26 cellular contexts compared by ENCODE assay signal in genomic region chr4:99079625-99080295, GRCh38. TPM values are rescaled to one million over a fixed set of nuclear protein-coding genes. Genes with fewer than 3 reads are reported as not detected.
DNase-seq lines count a peak whose midpoint lies in the region; ATAC-seq and TF ChIP-seq lines count a peak whose summit lies in the region.
"Had no signal": no experiment of that assay in that cellular context is flagged by ENCODE, and none has a peak within 500 bp of the region (broad histone marks: within the 10 kb centered on the region; RNA-seq: fewer than 3 reads in every experiment).

No MANE protein-coding gene starts in this region.

- POLR2A ChIA-PET in activated CD4-positive, alpha-beta T cell treated with anti-CD3 and anti-CD28 coated beads, Interleukin-2, amount 10 ng/mL, durations not matched to agents 7 days and 5 days (lab: Charles Lee): no interaction called here
- POLR2A ChIA-PET in MCF 10A (lab: Yijun Ruan, JAX): interaction anchor here (0.6 to 2.3 kb wide), 4 partner anchors 9 to 379 kb away, joined by 3 to 21 read pairs (median 6); partner anchors contain the start of gene ADH5
- POLR2A ChIA-PET in naive thymus-derived CD8-positive, alpha-beta T cell (lab: Charles Lee): interaction anchor here (0.7 kb wide), 1 partner anchor 577 kb away, joined by 3 read pairs; no protein-coding TSS in a partner anchor

- intact Hi-C loops in MCF 10A (cut with micrococcal nuclease) (no loop called here), mammary epithelial cell (cut with micrococcal nuclease) (loop anchor here (10.0 kb wide), 1 partner anchor 735 kb away; the partner anchor contains the start of gene DAPP1), psoas muscle (cut with DNase I) (loop anchor here in 1 of 2 donors (10.0 kb wide), 1 partner anchor 145 kb away; no protein-coding TSS in a partner anchor)

- H3K4me3 ChIP-seq in mammary epithelial cell (replicated peaks in 1 of 3; ENCODE audit: insufficient read depth in 1 of 3, low read depth in 2 of 3, low read length in 3 of 3) (no peak overlapping the region), psoas muscle (no peak overlapping the region)
- H3K4me3 ChIP-seq: GM12878, Peyer's patch had no signal

- H3K9me3 ChIP-seq in mammary epithelial cell (replicated peaks; ENCODE audit: insufficient read depth, low read length) (no peaks in the 10 kb centered on the region), psoas muscle (no peaks in the 10 kb centered on the region)
- H3K9me3 ChIP-seq: Peyer's patch had no signal

- H3K4me1 Mint-ChIP-seq in activated CD4-positive, alpha-beta T cell treated with anti-CD3 and anti-CD28 coated beads, Interleukin-2, amount 10 ng/mL, durations not matched to agents 7 days and 5 days: peaks cover 12% of the 10 kb centered on the region
- H3K4me1 Mint-ChIP-seq in MCF 10A (ENCODE audit: insufficient read depth, unreplicated experiment): no peaks in the 10 kb centered on the region
- H3K4me1 Mint-ChIP-seq in naive thymus-derived CD8-positive, alpha-beta T cell: peaks cover 5 to 21% (median 9%) of the 10 kb centered on the region in 4 donors
- peaks cover 2% of the 10 kb centered on the region for H3K4me1 Mint-ChIP-seq in progenitor cell of endocrine pancreas (ENCODE audit: low read depth)
- H3K4me1 Mint-ChIP-seq: H9 had no signal

- peaks cover 83% of the 10 kb centered on the region for H3K79me2 ChIP-seq in mammary epithelial cell (ENCODE audit: insufficient read depth, low read length)

- dilution Hi-C loops in mammary epithelial cell (cut with HindIII; ENCODE audit: low sequenced_read_pairs): no loop called here

- in situ Hi-C loops in mammary epithelial cell (cut with MboI; ENCODE audit: low sequenced_read_pairs in 2 of 2): no loop called here

- no peaks in the 10 kb centered on the region for H3K27me3 ChIP-seq in mammary epithelial cell (ENCODE audit: insufficient read depth, low read length)
- H3K27me3 ChIP-seq in psoas muscle (ENCODE audit: insufficient read depth in 3 of 3, low read length in 2 of 3): no peaks in the 10 kb centered on the region
- H3K27me3 ChIP-seq: Peyer's patch had no signal

- 94% methylated on average over 5 of the region's 5 CpGs for WGBS in mammary epithelial cell (ENCODE audit: low coverage, missing lambda C conversion rate)
- 71 to 87% (median 75%) methylated on average over 5 of the region's 5 CpGs for WGBS in psoas muscle, 3 donors

- peak overlapping the region; percentile 41 for H3K27ac Mint-ChIP-seq in activated CD4-positive, alpha-beta T cell treated with anti-CD3 and anti-CD28 coated beads, Interleukin-2, amount 10 ng/mL, durations not matched to agents 7 days and 5 days
- H3K27ac Mint-ChIP-seq in MCF 10A (ENCODE audit: low read depth, unreplicated experiment) (peak overlapping the region; percentile 73), progenitor cell of endocrine pancreas (no peak overlapping the region)
- peak overlapping the region in 1 of 10 donors; percentile 27 for H3K27ac Mint-ChIP-seq in naive thymus-derived CD8-positive, alpha-beta T cell

- H3K4me1 ChIP-seq in mammary epithelial cell (ENCODE audit: insufficient read depth, low read length) (no peaks in the 10 kb centered on the region), psoas muscle (no peaks in the 10 kb centered on the region)

- H3K36me3 ChIP-seq in mammary epithelial cell (ENCODE audit: insufficient read depth, low read length): peaks cover 69% of the 10 kb centered on the region
- peaks cover 17 to 100% of the 10 kb centered on the region in 2 donors for H3K36me3 ChIP-seq in psoas muscle (ENCODE audit: insufficient read depth in 1 of 2, low read depth in 1 of 2)

- H3K9me3 Mint-ChIP-seq in activated CD4-positive, alpha-beta T cell treated with anti-CD3 and anti-CD28 coated beads, Interleukin-2, amount 10 ng/mL, durations not matched to agents 7 days and 5 days: no peaks in the 10 kb centered on the region
- H3K9me3 Mint-ChIP-seq in MCF 10A (ENCODE audit: unreplicated experiment): no peaks in the 10 kb centered on the region
- no peaks in the 10 kb centered on the region for H3K9me3 Mint-ChIP-seq in naive thymus-derived CD8-positive, alpha-beta T cell
- no peaks in the 10 kb centered on the region for H3K9me3 Mint-ChIP-seq in progenitor cell of endocrine pancreas (ENCODE audit: low read depth)
- H3K9me3 Mint-ChIP-seq: CD8-positive, alpha-beta T cell; H9; HFFc6 had no signal

- no TSS peak for BruUV-seq in MCF 10A (replicated peaks; lab: Mats Ljungman, UMichigan)
- no TSS peak for BruUV-seq in mammary epithelial cell (replicated peaks; lab: Mats Ljungman, UMichigan)

- H3K4me2 ChIP-seq in mammary epithelial cell (ENCODE audit: insufficient read depth, low read depth, low read length): no peak overlapping the region

- H3K9ac ChIP-seq in mammary epithelial cell (ENCODE audit: insufficient read depth, low read length): no peak overlapping the region

- no peak overlapping the region for H2AFZ ChIP-seq in mammary epithelial cell (ENCODE audit: low read depth, low read length)

- no peak overlapping the region for H3K27ac ChIP-seq in mammary epithelial cell (ENCODE audit: insufficient read depth, low read depth, low read length)
- peak overlapping the region; percentile 13 for H3K27ac ChIP-seq in psoas muscle
- H3K27ac ChIP-seq: Peyer's patch had no signal

- no peak overlapping the region for H3K4me3 Mint-ChIP-seq in activated CD4-positive, alpha-beta T cell treated with anti-CD3 and anti-CD28 coated beads, Interleukin-2, amount 10 ng/mL, durations not matched to agents 7 days and 5 days
- H3K4me3 Mint-ChIP-seq in MCF 10A (ENCODE audit: unreplicated experiment): no peak overlapping the region
- no peak overlapping the region for H3K4me3 Mint-ChIP-seq in naive thymus-derived CD8-positive, alpha-beta T cell
- no peak overlapping the region for H3K4me3 Mint-ChIP-seq in progenitor cell of endocrine pancreas (ENCODE audit: low read depth)
- H3K4me3 Mint-ChIP-seq: CD8-positive, alpha-beta T cell; H9; HFFc6 had no signal

- H4K20me1 ChIP-seq in mammary epithelial cell (ENCODE audit: insufficient read depth, low read length): no peaks in the 10 kb centered on the region

- H3K27me3 Mint-ChIP-seq in activated CD4-positive, alpha-beta T cell treated with anti-CD3 and anti-CD28 coated beads, Interleukin-2, amount 10 ng/mL, durations not matched to agents 7 days and 5 days: no peaks in the 10 kb centered on the region
- H3K27me3 Mint-ChIP-seq in MCF 10A (ENCODE audit: insufficient read depth, unreplicated experiment): no peaks in the 10 kb centered on the region
- H3K27me3 Mint-ChIP-seq in naive thymus-derived CD8-positive, alpha-beta T cell: no peaks in the 10 kb centered on the region
- no peaks in the 10 kb centered on the region for H3K27me3 Mint-ChIP-seq in progenitor cell of endocrine pancreas

- no peak for DNase-seq in activated CD4-positive, alpha-beta T cell treated with anti-CD3 and anti-CD28 coated beads, Interleukin-2, amount 10 ng/mL, durations not matched to agents 7 days and 5 days
- DNase-seq in activated CD4-positive, alpha-beta T cell treated with anti-CD3 and anti-CD28 coated beads, Interleukin-2, amount 50 U/mL, for 4 hours: no peak
- DNase-seq in MCF 10A (ENCODE audit: unreplicated experiment) (no peak), mammary epithelial cell (no peak), psoas muscle (no peak), progenitor cell of endocrine pancreas (ENCODE audit: low spot score, unreplicated experiment) (no peak)
- DNase-seq in naive thymus-derived CD8-positive, alpha-beta T cell: no peak
- DNase-seq: 8988T; AML-193; C1 segment of cervical spinal cord; CD8-positive, alpha-beta T cell; DND-41; H9; HFFc6; Kasumi-1; MM.1S; NCI-H1092; NCI-H1436; NCI-H187 treated with DMSO at 0.1 percent for 48 hours; NCI-H2227 treated with DMSO at 0.1 percent for 48 hours; NCI-H510A; NCI-H774; NK-92 treated with Interleukin-12 subunit alpha and Interleukin-12 subunit beta, amount 100 ng/mL, for 24 hours; Peyer's patch had no signal

- ATAC-seq in psoas muscle: no peak
- no peak for ATAC-seq in naive thymus-derived CD8-positive, alpha-beta T cell
- no peak for ATAC-seq in GM21423 (IDR thresholded peaks at IDR 0.05; ENCODE audit: unreplicated experiment)
- ATAC-seq: CD8-positive, alpha-beta T cell; GM12878 had no signal

- CTCF ChIA-PET in activated CD4-positive, alpha-beta T cell treated with anti-CD3 and anti-CD28 coated beads, Interleukin-2, amount 10 ng/mL, durations not matched to agents 7 days and 5 days (lab: Charles Lee): no interaction called here
- CTCF ChIA-PET in MCF 10A (lab: Yijun Ruan, JAX): interaction anchor here (1.0 to 1.5 kb wide), 2 partner anchors 85 to 384 kb away, joined by 3 read pairs; partner anchors contain the start of gene METAP1
- CTCF ChIA-PET in mammary epithelial cell (lab: Charles Lee; ENCODE audit: low non-redundant PET): no interaction called here

- TF ChIP-seq CTCF in MCF 10A (IDR thresholded peaks at IDR 0.05; ENCODE audit: unreplicated experiment) (no peak), mammary epithelial cell (conservative IDR thresholded peaks at IDR 0.05 in 1 of 2, IDR thresholded peaks at IDR 0.05 in 1 of 2; ENCODE audit: extremely low read depth in 1 of 2, insufficient read depth in 1 of 2, low read depth in 1 of 2, low read length in 2 of 2) (no peak), psoas muscle (IDR thresholded peaks at IDR 0.05) (no peak), progenitor cell of endocrine pancreas (IDR thresholded peaks at IDR 0.05; ENCODE audit: unreplicated experiment) (no peak)

- H3K36me3 Mint-ChIP-seq in activated CD4-positive, alpha-beta T cell treated with anti-CD3 and anti-CD28 coated beads, Interleukin-2, amount 10 ng/mL, durations not matched to agents 7 days and 5 days (ENCODE audit: low read depth): peaks cover 60% of the 10 kb centered on the region
- H3K36me3 Mint-ChIP-seq in MCF 10A (ENCODE audit: insufficient read depth, unreplicated experiment): peaks cover 98% of the 10 kb centered on the region
- peaks cover 5 to 96% (median 39%) of the 10 kb centered on the region in 3 donors for H3K36me3 Mint-ChIP-seq in naive thymus-derived CD8-positive, alpha-beta T cell
- peaks cover 30% of the 10 kb centered on the region for H3K36me3 Mint-ChIP-seq in progenitor cell of endocrine pancreas (ENCODE audit: insufficient read depth)

RNA-seq across cellular contexts. Expression of gene ADH5, which starts 8.8 kb away (rescaled TPM):
- total RNA-seq in activated CD4-positive, alpha-beta T cell treated with anti-CD3 and anti-CD28 coated beads, Interleukin-2, amount 10 ng/mL, durations not matched to agents 7 days and 5 days: 100 to 1,000 TPM; 105 to 120 TPM
- total RNA-seq in MCF 10A (2022) (110 and 112 TPM in 2 replicates), mammary epithelial cell (100 to 1,000 TPM; 192 to 237 TPM), psoas muscle (10 to 100 TPM; 59.8 to 96.3 (median 70.6) TPM), progenitor cell of endocrine pancreas (211 and 213 TPM in 2 replicates)
- polyA plus RNA-seq in mammary epithelial cell (243 TPM), psoas muscle (100 to 1,000 TPM in 1 of 3 donors, 10 to 100 TPM in 2; 64.1 to 108 (median 87.0) TPM)
- polyA minus RNA-seq in mammary epithelial cell: 202 TPM
- 10 to 100 TPM; 84.9 to 86.1 TPM for total RNA-seq in naive thymus-derived CD8-positive, alpha-beta T cell
- polyA plus RNA-seq in naive thymus-derived CD8-positive, alpha-beta T cell: 100 to 1,000 TPM; 125 to 137 (median 136) TPM
